ENCODE assay signal across 20 cellular contexts in genomic region chr1:216690593-216690992, GRCh38.
"Had no signal": no experiment of that assay in that cellular context is flagged by ENCODE, and none has a peak within 500 bp of the region (broad histone marks: within the 10 kb centered on the region; RNA-seq: fewer than 3 reads in every experiment).

No MANE protein-coding gene starts in this region.

- H3K9me3 ChIP-seq: MG63, SK-N-SH had no signal

- H3K27me3 ChIP-seq: MG63 had no signal

- DNase-seq: Karpas-422, KBM-7, MG63, NCI-H1092, NCI-H1105 treated with DMSO at 0.1 percent for 48 hours, NCI-H1417 treated with DMSO at 0.1 percent for 48 hours, NCI-H146, NCI-H1694 treated with DMSO at 0.1 percent for 48 hours, NCI-H1930, NCI-H2081, NCI-H2107, NCI-H2227 treated with DMSO at 0.1 percent for 48 hours, NCI-H524, NCI-H526 treated with DMSO at 0.1 percent for 48 hours, NCI-H774, SHP77, SK-N-SH, SW 1271 had no signal

- H3K27ac ChIP-seq: HL-60, RWPE1 had no signal

- H3K4me3 ChIP-seq: MG63 had no signal

- H3K36me3 ChIP-seq: MG63 had no signal
